ENCODE assay signal across 13 cellular contexts in the genomic region with DNA sequence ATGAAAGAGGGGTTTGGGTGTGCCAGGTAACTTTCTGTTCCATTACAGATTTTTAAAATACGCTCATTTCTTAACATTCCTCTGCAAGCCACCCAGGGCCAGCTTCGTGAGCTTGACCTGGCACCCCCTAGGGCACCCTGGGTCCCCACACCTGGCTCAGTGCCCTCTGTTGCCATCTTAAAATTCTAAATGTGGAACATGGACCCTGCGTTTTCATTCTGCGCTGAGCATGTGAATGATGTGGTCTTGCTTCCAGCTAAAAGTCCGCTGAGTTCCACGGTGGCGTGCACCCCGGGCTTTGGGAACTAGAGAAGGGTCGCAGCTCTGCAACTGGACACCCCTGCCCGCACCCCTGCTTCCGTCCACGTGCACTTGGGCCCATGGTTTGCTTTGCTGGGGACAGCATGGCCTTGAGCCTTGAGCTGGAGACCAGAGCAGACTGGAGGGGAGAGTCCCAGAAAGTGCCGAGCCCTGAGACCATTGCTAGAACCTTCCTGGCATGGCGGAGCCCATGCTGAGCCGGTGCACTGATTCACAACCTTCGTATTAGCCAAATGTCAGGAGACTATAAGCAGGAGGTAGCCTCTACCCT.
DNase-seq lines count a peak whose midpoint lies in the region; ATAC-seq and TF ChIP-seq lines count a peak whose summit lies in the region.
"Had no signal": no experiment of that assay in that cellular context is flagged by ENCODE, and none has a peak within 500 bp of the region (broad histone marks: within the 10 kb centered on the region; RNA-seq: fewer than 3 reads in every experiment).

No MANE protein-coding gene starts in this region.

- no peaks in the 10 kb centered on the region for H3K9me3 ChIP-seq in body of pancreas
- no peaks in the 10 kb centered on the region for H3K9me3 ChIP-seq in mesenchymal stem cell (ENCODE audit: control insufficient read depth, low read length)
- H3K9me3 ChIP-seq: BE2C had no signal

- H2AFZ ChIP-seq in mesenchymal stem cell (ENCODE audit: low read depth, low read length) = no peak overlapping the region

- H3K23ac ChIP-seq in mesenchymal stem cell (ENCODE audit: low read length in 2 of 2) = no peak overlapping the region

- no peak for TF ChIP-seq POLR2A in body of pancreas (IDR thresholded peaks at IDR 0.05)

- no peak overlapping the region for H2BK12ac ChIP-seq in mesenchymal stem cell (ENCODE audit: low read length in 2 of 2)

- no peak overlapping the region for H3K4me2 ChIP-seq in mesenchymal stem cell (ENCODE audit: low read length, poor library complexity, severe bottlenecking)

- no peaks in the 10 kb centered on the region for H3K27me3 Mint-ChIP-seq in natural killer cell treated with Interleukin-12 subunit alpha and Interleukin-12 subunit beta and Interleukin-15 and Interleukin-18, amount 100 ng/mL, for 72 hours
- H3K27me3 Mint-ChIP-seq in natural killer cell (ENCODE audit: low read depth in 2 of 2) = no peaks in the 10 kb centered on the region
- H3K27me3 Mint-ChIP-seq: CD4-positive, alpha-beta memory T cell had no signal

- intact Hi-C loops in natural killer cell (cut with micrococcal nuclease) = no loop called here
- intact Hi-C loops in body of pancreas (cut with DNase I) = no loop called here
- intact Hi-C loops in dorsolateral prefrontal cortex (cut with DNase I) = no loop called here

- no peaks in the 10 kb centered on the region for H3K36me3 Mint-ChIP-seq in natural killer cell treated with Interleukin-12 subunit alpha and Interleukin-12 subunit beta and Interleukin-15 and Interleukin-18, amount 100 ng/mL, for 72 hours
- no peaks in the 10 kb centered on the region for H3K36me3 Mint-ChIP-seq in natural killer cell

- H3K27ac ChIP-seq in body of pancreas (no peak overlapping the region), mesenchymal stem cell (ENCODE audit: low read length, poor library complexity, severe bottlenecking) (no peak overlapping the region), dorsolateral prefrontal cortex (no peak overlapping the region)
- H3K27ac ChIP-seq: C4-2B had no signal

- no peak overlapping the region for H3K27ac Mint-ChIP-seq in natural killer cell treated with Interleukin-12 subunit alpha and Interleukin-12 subunit beta and Interleukin-15 and Interleukin-18, amount 100 ng/mL, for 72 hours
- H3K27ac Mint-ChIP-seq in natural killer cell = no peak overlapping the region
- H3K27ac Mint-ChIP-seq: CD4-positive, alpha-beta memory T cell had no signal

- no peaks in the 10 kb centered on the region for H3K79me1 ChIP-seq in mesenchymal stem cell (replicated peaks; ENCODE audit: low read length, poor library complexity, severe bottlenecking)

- H3K14ac ChIP-seq in mesenchymal stem cell (ENCODE audit: low read length in 2 of 2) = no peak overlapping the region

- no peak overlapping the region for H3K4me3 ChIP-seq in body of pancreas
- H3K4me3 ChIP-seq in mesenchymal stem cell (ENCODE audit: insufficient read depth in 1 of 2, low read depth in 1 of 2, low read length in 2 of 2) = no peak overlapping the region
- H3K4me3 ChIP-seq in dorsolateral prefrontal cortex = no peak overlapping the region

- H3K9ac ChIP-seq in mesenchymal stem cell (ENCODE audit: low read length) = peak overlapping the region; percentile 41

- 74 to 89% methylated on average over 4 to 12 of the region's 16 CpGs for WGBS in body of pancreas, 2 donors
- 94% methylated on average over 16 of the region's 16 CpGs for WGBS in mesenchymal stem cell

- no peak overlapping the region for H2AK5ac ChIP-seq in mesenchymal stem cell (ENCODE audit: low read length, severe bottlenecking)

- H3K4me1 ChIP-seq in body of pancreas (no peaks in the 10 kb centered on the region), mesenchymal stem cell (ENCODE audit: control insufficient read depth, insufficient read depth, low read depth, low read length) (peaks cover 33% of the 10 kb centered on the region)

- no peak for ATAC-seq in natural killer cell treated with Interleukin-12 subunit alpha and Interleukin-12 subunit beta and Interleukin-15 and Interleukin-18, amount 100 ng/mL, for 72 hours
- ATAC-seq in natural killer cell (no peak), body of pancreas (peak; percentile 21)

- H3K4me3 Mint-ChIP-seq in natural killer cell treated with Interleukin-12 subunit alpha and Interleukin-12 subunit beta and Interleukin-15 and Interleukin-18, amount 100 ng/mL, for 72 hours = no peak overlapping the region
- no peak overlapping the region for H3K4me3 Mint-ChIP-seq in natural killer cell
- H3K4me3 Mint-ChIP-seq: CD4-positive, alpha-beta memory T cell had no signal

- H3K27me3 ChIP-seq in body of pancreas (no peaks in the 10 kb centered on the region), mesenchymal stem cell (ENCODE audit: control insufficient read depth in 1 of 2, insufficient read depth in 1 of 2, low read length in 2 of 2) (no peaks in the 10 kb centered on the region), dorsolateral prefrontal cortex (no peaks in the 10 kb centered on the region)
- H3K27me3 ChIP-seq: BE2C had no signal

- H3K9me3 Mint-ChIP-seq in natural killer cell treated with Interleukin-12 subunit alpha and Interleukin-12 subunit beta and Interleukin-15 and Interleukin-18, amount 100 ng/mL, for 72 hours = no peaks in the 10 kb centered on the region
- H3K9me3 Mint-ChIP-seq in natural killer cell = no peaks in the 10 kb centered on the region
- H3K9me3 Mint-ChIP-seq: CD4-positive, alpha-beta memory T cell had no signal

- no peak overlapping the region for H3K4ac ChIP-seq in mesenchymal stem cell (ENCODE audit: low read depth in 1 of 2, low read length in 2 of 2)

- no peak overlapping the region for H4K8ac ChIP-seq in mesenchymal stem cell (ENCODE audit: low read length)

- no peak for TF ChIP-seq CTCF in natural killer cell (IDR thresholded peaks at IDR 0.05)
- no peak for TF ChIP-seq CTCF in body of pancreas (IDR thresholded peaks at IDR 0.05)
- TF ChIP-seq CTCF in dorsolateral prefrontal cortex (IDR thresholded peaks at IDR 0.05 in 54 of 56, conservative IDR thresholded peaks at IDR 0.05 in 2 of 56; ENCODE audit: low read depth in 1 of 56, partially characterized antibody in 56 of 56) = no peak

- H3K18ac ChIP-seq in mesenchymal stem cell (ENCODE audit: low read depth in 1 of 2, low read length in 2 of 2) = no peak overlapping the region

- peak; percentile 39 for DNase-seq in natural killer cell treated with Interleukin-12 subunit alpha and Interleukin-12 subunit beta and Interleukin-15 and Interleukin-18, amount 100 ng/mL, for 72 hours (ENCODE audit: low spot score)
- DNase-seq in natural killer cell (no peak), body of pancreas (no peak), mesenchymal stem cell (no peak), GDM1 (lab: John Stamatoyannopoulos, UW) (no peak), cerebellar cortex (ENCODE audit: low spot score) (no peak), dorsolateral prefrontal cortex (no peak)
- DNase-seq: BE2C; CD4-positive, alpha-beta memory T cell; DMS153; DMS79 treated with DMSO at 0.1 percent for 48 hours; HCEC 1CT had no signal

- no peak overlapping the region for H2BK15ac ChIP-seq in mesenchymal stem cell (ENCODE audit: low read depth, poor library complexity, severe bottlenecking)

- H3K36me3 ChIP-seq in body of pancreas (replicated peaks in 1 of 2; ENCODE audit: insufficient read depth in 1 of 2, low read depth in 2 of 2) (no peaks in the 10 kb centered on the region), mesenchymal stem cell (ENCODE audit: control insufficient read depth in 1 of 2, insufficient read depth in 2 of 2, low read depth in 1 of 2, low read length in 2 of 2) (peaks cover 32 to 50% of the 10 kb centered on the region in 2 experiments)
- H3K36me3 ChIP-seq: BE2C had no signal

- no peaks in the 10 kb centered on the region for H3K4me1 Mint-ChIP-seq in natural killer cell treated with Interleukin-12 subunit alpha and Interleukin-12 subunit beta and Interleukin-15 and Interleukin-18, amount 100 ng/mL, for 72 hours (ENCODE audit: low read depth in 2 of 2)
- no peaks in the 10 kb centered on the region for H3K4me1 Mint-ChIP-seq in natural killer cell
- H3K4me1 Mint-ChIP-seq: CD4-positive, alpha-beta memory T cell had no signal

- no peak overlapping the region for H4K91ac ChIP-seq in mesenchymal stem cell (ENCODE audit: low read length)

- H2BK5ac ChIP-seq in mesenchymal stem cell (ENCODE audit: low read depth, low read length, poor library complexity, severe bottlenecking) = no peak overlapping the region

- H2BK120ac ChIP-seq in mesenchymal stem cell (ENCODE audit: low read depth, low read length) = no peak overlapping the region
